In genomic region chr1:165117482-165117881, GRCh38 we compare ENCODE assay signal across 22 cellular contexts.
DNase-seq lines count a peak whose midpoint lies in the region; ATAC-seq, FAIRE-seq and TF ChIP-seq lines count a peak whose summit lies in the region.
"Had no signal": no experiment of that assay in that cellular context is flagged by ENCODE, and none has a peak within 500 bp of the region (broad histone marks: within the 10 kb centered on the region; RNA-seq: fewer than 3 reads in every experiment).

No MANE protein-coding gene starts in this region.

- H3K27ac ChIP-seq in HUES64 (ENCODE audit: low read depth, low read length) (no peak overlapping the region), epithelial cell of prostate (peak overlapping the region; percentile 42)

- no peak overlapping the region for H3K27ac Mint-ChIP-seq in mesothelial cell of epicardium
- H3K27ac Mint-ChIP-seq: activated CD8-positive, alpha-beta T cell treated with anti-CD3 and anti-CD28 coated beads, Interleukin-2, amount 10 ng/mL, durations not matched to agents 7 days and 5 days; activated naive CD4-positive, alpha-beta T cell treated with anti-CD3 and anti-CD28 coated beads, Interleukin-2, amount 10 ng/mL, durations not matched to agents 7 days and 5 days; CD4-positive, CD25-positive, alpha-beta regulatory T cell; nephron; stimulated activated effector memory CD8-positive, alpha-beta T cell treated with anti-CD3 and anti-CD28 coated beads, Interleukin-12 subunit alpha, Interleukin-12 subunit beta, amount 100 ng/mL, for 72 hours had no signal

- FAIRE-seq in H54 (lab: Jason Lieb, UNC) = no peak
- FAIRE-seq: islet of Langerhans had no signal

- no peaks in the 10 kb centered on the region for H3K9me3 ChIP-seq in HUES64 (ENCODE audit: insufficient read depth, low read depth, low read length)

- peaks cover 84% of the 10 kb centered on the region for H3K27me3 Mint-ChIP-seq in mesothelial cell of epicardium (ENCODE audit: low read depth)

- H3K4me3 Mint-ChIP-seq in mesothelial cell of epicardium = peak overlapping the region; percentile 25
- H3K4me3 Mint-ChIP-seq: activated CD8-positive, alpha-beta T cell treated with anti-CD3 and anti-CD28 coated beads, Interleukin-2, amount 10 ng/mL, durations not matched to agents 7 days and 5 days; activated naive CD4-positive, alpha-beta T cell treated with anti-CD3 and anti-CD28 coated beads, Interleukin-2, amount 10 ng/mL, durations not matched to agents 7 days and 5 days; activated T-cell treated with anti-CD3 and anti-CD28 coated beads, Interleukin-2, amount 50 U/mL, for 4 hours; CD4-positive, CD25-positive, alpha-beta regulatory T cell; nephron; stimulated activated effector memory CD8-positive, alpha-beta T cell treated with anti-CD3 and anti-CD28 coated beads, Interleukin-12 subunit alpha, Interleukin-12 subunit beta, amount 100 ng/mL, for 72 hours had no signal

- peaks cover 57% of the 10 kb centered on the region for H3K27me3 ChIP-seq in HUES64 (ENCODE audit: insufficient read depth, low read length)

- H3K4me3 ChIP-seq in HUES64 (ENCODE audit: low read length) = peak overlapping the region; percentile 45

- no peak for ATAC-seq in GM18520 (IDR thresholded peaks at IDR 0.05; ENCODE audit: unreplicated experiment)
- ATAC-seq: activated CD8-positive, alpha-beta T cell treated with anti-CD3 and anti-CD28 coated beads, Interleukin-2, amount 10 ng/mL, durations not matched to agents 7 days and 5 days; activated T-cell treated with anti-CD3 and anti-CD28 coated beads, Interleukin-2, amount 50 U/mL, for 4 hours had no signal

- no peak overlapping the region for H3K9ac ChIP-seq in HUES64 (ENCODE audit: low read depth, low read length)

- H3K9me3 Mint-ChIP-seq in mesothelial cell of epicardium = no peaks in the 10 kb centered on the region
- H3K9me3 Mint-ChIP-seq: activated naive CD4-positive, alpha-beta T cell treated with anti-CD3 and anti-CD28 coated beads, Interleukin-2, amount 10 ng/mL, durations not matched to agents 7 days and 5 days; activated T-cell treated with anti-CD3 and anti-CD28 coated beads, Interleukin-2, amount 50 U/mL, for 4 hours; nephron had no signal

- H3K36me3 Mint-ChIP-seq in mesothelial cell of epicardium = no peaks in the 10 kb centered on the region
- H3K36me3 Mint-ChIP-seq: activated naive CD4-positive, alpha-beta T cell treated with anti-CD3 and anti-CD28 coated beads, Interleukin-2, amount 10 ng/mL, durations not matched to agents 7 days and 5 days; CD4-positive, CD25-positive, alpha-beta regulatory T cell; stimulated activated effector memory CD8-positive, alpha-beta T cell treated with anti-CD3 and anti-CD28 coated beads, Interleukin-12 subunit alpha, Interleukin-12 subunit beta, amount 100 ng/mL, for 72 hours had no signal

- H3K4me1 Mint-ChIP-seq in mesothelial cell of epicardium = peaks cover 16% of the 10 kb centered on the region
- H3K4me1 Mint-ChIP-seq: activated naive CD4-positive, alpha-beta T cell treated with anti-CD3 and anti-CD28 coated beads, Interleukin-2, amount 10 ng/mL, durations not matched to agents 7 days and 5 days; CD4-positive, CD25-positive, alpha-beta regulatory T cell; stimulated activated effector memory CD8-positive, alpha-beta T cell treated with anti-CD3 and anti-CD28 coated beads, Interleukin-12 subunit alpha, Interleukin-12 subunit beta, amount 100 ng/mL, for 72 hours had no signal

- WGBS in HUES64 = 13% methylated on average over 33 of the region's 33 CpGs

- TF ChIP-seq POLR2A in H54 (IDR thresholded peaks at IDR 0.05; ENCODE audit: low read depth, low read length) = no peak

- no peaks in the 10 kb centered on the region for H3K4me1 ChIP-seq in HUES64 (ENCODE audit: insufficient read depth, low read length)

- DNase-seq in COLO668 (lab: John Stamatoyannopoulos, UW; ENCODE audit: unreplicated experiment) (peak; percentile 67), epithelial cell of prostate (ENCODE audit: low read depth, low spot score) (no peak), mesothelial cell of epicardium (ENCODE audit: low spot score in 2 of 2, unreplicated experiment in 2 of 2) (no peak), NCI-H510A (lab: John Stamatoyannopoulos, UW) (no peak), RPMI8226 (no peak), H54 (ENCODE audit: insufficient read length, low spot score) (no peak)
- DNase-seq: activated CD8-positive, alpha-beta T cell treated with anti-CD3 and anti-CD28 coated beads, Interleukin-2, amount 10 ng/mL, durations not matched to agents 7 days and 5 days; activated naive CD4-positive, alpha-beta T cell treated with anti-CD3 and anti-CD28 coated beads, Interleukin-2, amount 10 ng/mL, durations not matched to agents 7 days and 5 days; activated T-cell treated with anti-CD3 and anti-CD28 coated beads, Interleukin-2, amount 50 U/mL, for 4 hours; anterior cingulate cortex; CD4-positive, CD25-positive, alpha-beta regulatory T cell; cerebellar nuclear complex; effector memory CD4-positive, alpha-beta T cell; NCI-H1694; NCI-H82; stimulated activated CD4-positive, alpha-beta T cell treated with anti-CD3 and anti-CD28 coated beads, Interleukin-15, amount 100 ng/mL, for 24 hours; T-helper 9 cell had no signal

- H3K36me3 ChIP-seq in HUES64 (ENCODE audit: insufficient read depth, low read length) = no peaks in the 10 kb centered on the region

- no peak for TF ChIP-seq CTCF in mesothelial cell of epicardium (IDR thresholded peaks at IDR 0.05; ENCODE audit: unreplicated experiment)
